ENCODE assay signal across 10 cellular contexts in the genomic region with DNA sequence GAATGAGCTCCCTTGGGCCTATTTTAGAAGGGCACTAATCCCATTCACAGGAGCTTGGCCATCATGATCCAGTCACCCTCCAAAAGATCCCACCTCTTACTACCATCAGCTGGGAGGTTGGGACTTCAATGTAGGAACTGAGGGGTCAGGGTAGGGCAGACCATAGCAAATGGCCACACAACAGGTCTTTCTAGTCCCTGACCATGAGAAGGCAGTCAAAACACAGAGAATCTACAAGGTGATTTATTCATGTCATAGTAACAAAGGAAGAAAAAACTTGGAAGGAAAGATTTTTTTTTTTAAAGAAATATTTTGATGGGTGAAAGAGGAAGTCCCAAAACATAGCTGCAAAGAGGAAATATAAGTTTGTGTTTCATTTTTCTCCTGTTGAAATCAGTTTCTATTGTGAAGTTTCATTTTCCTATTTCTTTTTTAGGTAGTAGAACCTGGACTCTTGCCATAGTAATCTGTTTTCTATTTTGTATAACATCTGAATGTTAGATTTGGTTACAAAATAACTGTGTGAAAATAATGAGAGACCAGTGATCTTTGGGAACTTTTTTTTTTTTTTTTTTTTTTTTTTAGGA.
DNase-seq lines count a peak whose midpoint lies in the region; ATAC-seq and TF ChIP-seq lines count a peak whose summit lies in the region.
"Had no signal": no experiment of that assay in that cellular context is flagged by ENCODE, and none has a peak within 500 bp of the region (broad histone marks: within the 10 kb centered on the region; RNA-seq: fewer than 3 reads in every experiment).

No MANE protein-coding gene starts in this region.

- DNase-seq in OCI-M1 (lab: John Stamatoyannopoulos, UW), result peak; percentile 59
- DNase-seq in SHP77 (lab: John Stamatoyannopoulos, UW), result no peak
- DNase-seq in putamen (ENCODE audit: low spot score), result no peak
- no peak for DNase-seq in SW 1271 (lab: John Stamatoyannopoulos, UW)
- DNase-seq: GOT3, SHP77 treated with DMSO at 0.1 percent for 48 hours had no signal

- no peak for TF ChIP-seq CTCF in C4-2B (conservative IDR thresholded peaks at IDR 0.05)

- H3K27me3 ChIP-seq in layer of hippocampus (ENCODE audit: control insufficient read depth, insufficient read depth, low read length), result no peaks in the 10 kb centered on the region

- H3K27ac ChIP-seq in C4-2B (peak overlapping the region; percentile 35; the same call in 1 of the 2 replicates), layer of hippocampus (ENCODE audit: low read depth, low read length) (peak overlapping the region; percentile 12)

- peak; percentile 44 for ATAC-seq in GM19452 (IDR thresholded peaks at IDR 0.05; ENCODE audit: unreplicated experiment)
- no peak for ATAC-seq in HG03521 (IDR thresholded peaks at IDR 0.05; ENCODE audit: unreplicated experiment)
